Comparison of ENCODE assay signal across 8 cellular contexts in genomic region chr2:85325466-85325811, GRCh38. TPM values are rescaled to one million over a fixed set of nuclear protein-coding genes. Genes with fewer than 3 reads are reported as not detected.
DNase-seq lines count a peak whose midpoint lies in the region; ATAC-seq and TF ChIP-seq lines count a peak whose summit lies in the region.

No MANE protein-coding gene starts in this region.

- H3K4me1 Mint-ChIP-seq in memory B cell = peaks cover 54% of the 10 kb centered on the region

- H3K27ac Mint-ChIP-seq in memory B cell = peak overlapping the region; percentile 35

- peak overlapping the region; percentile 98 for H3K4me3 Mint-ChIP-seq in memory B cell

- H3K27me3 Mint-ChIP-seq in memory B cell = no peaks in the 10 kb centered on the region

- H3K27ac ChIP-seq in ascending aorta (no peak overlapping the region), tibial artery (no peak overlapping the region)

- H3K36me3 Mint-ChIP-seq in memory B cell = peaks cover 36% of the 10 kb centered on the region

- no peaks in the 10 kb centered on the region for H3K9me3 Mint-ChIP-seq in memory B cell

- peaks cover 12 to 48% of the 10 kb centered on the region in 2 donors for H3K4me1 ChIP-seq in ascending aorta
- H3K4me1 ChIP-seq in tibial artery = peaks cover 0 to 67% (median 41%) of the 10 kb centered on the region in 4 donors

- H3K9me3 ChIP-seq in ascending aorta (no peaks in the 10 kb centered on the region), tibial artery (no peaks in the 10 kb centered on the region)

- H3K4me3 ChIP-seq in ascending aorta (peak overlapping the region; percentile 79 to 83), tibial artery (peak overlapping the region; percentile 82 to 87)

- intact Hi-C loops in ascending aorta (cut with DNase I) (no loop called here), tibial artery (cut with DNase I; ENCODE audit: low total_unique reads) (loop anchor here (10.0 kb wide), 1 partner anchor 239 kb away; the partner anchor contains the start of gene GGCX)

- peak; percentile 5 for DNase-seq in activated T-cell treated with anti-CD3 and anti-CD28 coated beads, Interleukin-2, amount 50 U/mL, for 1 hour
- DNase-seq in activated T-cell treated with anti-CD3 and anti-CD28 coated beads, Interleukin-2, amount 50 U/mL, for 48 hours = no peak
- DNase-seq in ascending aorta (ENCODE audit: low spot score in 2 of 2) (no peak), memory B cell (ENCODE audit: low spot score in 2 of 2) (no peak), tibial artery (no peak), NCI-H1105 (lab: John Stamatoyannopoulos, UW) (no peak), DMS79 treated with DMSO at 0.1 percent for 48 hours (lab: John Stamatoyannopoulos, UW) (no peak), mesenteric fat pad (ENCODE audit: low spot score) (no peak)

- TF ChIP-seq CTCF in ascending aorta (IDR thresholded peaks at IDR 0.05) = no peak
- no peak for TF ChIP-seq CTCF in tibial artery (IDR thresholded peaks at IDR 0.05)

- H3K36me3 ChIP-seq in ascending aorta = peaks cover 36 to 47% of the 10 kb centered on the region in 2 donors
- H3K36me3 ChIP-seq in tibial artery = peaks cover 39 to 53% (median 44%) of the 10 kb centered on the region in 3 donors

- no peak for ATAC-seq in memory B cell (ENCODE audit: low read depth)

- H3K27me3 ChIP-seq in ascending aorta (no peaks in the 10 kb centered on the region), tibial artery (no peaks in the 10 kb centered on the region)

RNA-seq across cellular contexts. Expression of gene TGOLN2, which starts 2.4 kb away (rescaled TPM):
- total RNA-seq in ascending aorta (111 TPM), mesenteric fat pad (128 TPM)

RNA-seq across cellular contexts. Expression of gene RETSAT, which starts 28.9 kb away (rescaled TPM):
- total RNA-seq in ascending aorta (20.6 TPM), mesenteric fat pad (554 TPM)

RNA-seq across cellular contexts. Expression of gene ELMOD3, which starts 29.1 kb away (rescaled TPM):
- 7.1 TPM for total RNA-seq in ascending aorta
- total RNA-seq in mesenteric fat pad = 47.7 TPM

Comparison
In these comparisons a context has a peak if more than half of its experiments do, and no peak if none do; other contexts are left out.
1. RNA of gene RETSAT, which starts 28.9 kb away (total RNA-seq): 554 TPM in mesenteric fat pad (single experiment); 20.6 TPM in ascending aorta (single experiment); every median in the first group is over 10 times any median in the second.